In genomic region chr7:122919643-122920181, GRCh38 we compare ENCODE assay signal across 33 cellular contexts.
DNase-seq lines count a peak whose midpoint lies in the region; ATAC-seq and TF ChIP-seq lines count a peak whose summit lies in the region.
"Had no signal": no experiment of that assay in that cellular context is flagged by ENCODE, and none has a peak within 500 bp of the region (broad histone marks: within the 10 kb centered on the region; RNA-seq: fewer than 3 reads in every experiment).

No MANE protein-coding gene starts in this region.

- ATAC-seq in RWPE2 (ENCODE audit: low read depth) = peak; percentile 52; the same call in 2 of the 3 replicates
- ATAC-seq in effector memory CD8-positive, alpha-beta T cell (replicated peaks) = no peak
- ATAC-seq: activated CD4-positive, alpha-beta T cell treated with anti-CD3 and anti-CD28 coated beads for 36 hours; activated naive CD8-positive, alpha-beta T cell treated with anti-CD3 and anti-CD28 coated beads, Interleukin-2, amount 50 U/mL, for 24 hours; gastrocnemius medialis; HCT116; natural killer cell treated with Interleukin-12 subunit alpha and Interleukin-12 subunit beta and Interleukin-15 and Interleukin-18, amount 100 ng/mL, for 72 hours; stimulated activated memory B cell treated with anti-CD40 and anti-IgM and Interleukin-4, amounts not matched to agents 10 μg/mL and 1 μg/mL and 100 μg/mL, for 72 hours; T-cell had no signal

- H3K79me2 ChIP-seq in ACC112 (ENCODE audit: control insufficient read depth, insufficient read depth, low read length, unreplicated experiment) = no peaks in the 10 kb centered on the region
- H3K79me2 ChIP-seq: hepatocyte had no signal

- H3K27me3 ChIP-seq in ACC112 (ENCODE audit: insufficient read depth, low read length) (no peaks in the 10 kb centered on the region), RWPE2 (ENCODE audit: insufficient read depth, poor library complexity, severe bottlenecking) (no peaks in the 10 kb centered on the region)
- H3K27me3 ChIP-seq: BLaER1 treated with 17β-estradiol and CSF1 and Interleukin-3, amounts not matched to agents 10 nM and 100 nM; esophagus muscularis mucosa; gastrocnemius medialis; hepatocyte; SJCRH30; spleen; vagina had no signal

- no peaks in the 10 kb centered on the region for H3K36me3 ChIP-seq in ACC112 (ENCODE audit: insufficient read depth, low read length)
- H3K36me3 ChIP-seq in RWPE2 (ENCODE audit: low read depth) = no peaks in the 10 kb centered on the region
- H3K36me3 ChIP-seq: BLaER1 treated with 17β-estradiol and CSF1 and Interleukin-3, amounts not matched to agents 10 nM and 100 nM; esophagus muscularis mucosa; gastrocnemius medialis; left ventricle myocardium inferior; SJCRH30; spleen; vagina had no signal

- no peaks in the 10 kb centered on the region for H3K27me3 Mint-ChIP-seq in effector memory CD8-positive, alpha-beta T cell
- H3K27me3 Mint-ChIP-seq: activated CD4-positive, alpha-beta T cell treated with anti-CD3 and anti-CD28 coated beads for 36 hours; activated naive CD8-positive, alpha-beta T cell treated with anti-CD3 and anti-CD28 coated beads, Interleukin-2, amount 50 U/mL, for 24 hours; natural killer cell treated with Interleukin-12 subunit alpha and Interleukin-12 subunit beta and Interleukin-15 and Interleukin-18, amount 100 ng/mL, for 72 hours; stimulated activated memory B cell treated with anti-CD40 and anti-IgM and Interleukin-4, amounts not matched to agents 10 μg/mL and 1 μg/mL and 100 μg/mL, for 72 hours; T-cell had no signal

- H3K4me1 ChIP-seq in ACC112 (ENCODE audit: control insufficient read depth, insufficient read depth, low read length, unreplicated experiment) (peaks cover 6% of the 10 kb centered on the region), RWPE2 (ENCODE audit: insufficient read depth, poor library complexity, severe bottlenecking) (peaks cover 4% of the 10 kb centered on the region)
- H3K4me1 ChIP-seq: BLaER1 treated with 17β-estradiol and CSF1 and Interleukin-3, amounts not matched to agents 10 nM and 100 nM; Caco-2; esophagus muscularis mucosa; gastrocnemius medialis; left ventricle myocardium inferior; SJCRH30; spleen; vagina had no signal

- peaks cover 2 to 4% of the 10 kb centered on the region in 2 donors for H3K9me3 Mint-ChIP-seq in effector memory CD8-positive, alpha-beta T cell
- H3K9me3 Mint-ChIP-seq: activated naive CD8-positive, alpha-beta T cell treated with anti-CD3 and anti-CD28 coated beads, Interleukin-2, amount 50 U/mL, for 24 hours; stimulated activated memory B cell treated with anti-CD40 and anti-IgM and Interleukin-4, amounts not matched to agents 10 μg/mL and 1 μg/mL and 100 μg/mL, for 72 hours; T-cell had no signal

- H3K4me3 ChIP-seq in ACC112 (ENCODE audit: low read depth, low read length) = no peak overlapping the region
- no peak overlapping the region for H3K4me3 ChIP-seq in RWPE2 (ENCODE audit: severe bottlenecking)
- H3K4me3 ChIP-seq: BLaER1 treated with 17β-estradiol and CSF1 and Interleukin-3, amounts not matched to agents 10 nM and 100 nM; esophagus muscularis mucosa; gastrocnemius medialis; hepatocyte; left ventricle myocardium inferior; SJCRH30; spleen; vagina had no signal

- no peak overlapping the region for H3K27ac Mint-ChIP-seq in effector memory CD8-positive, alpha-beta T cell
- H3K27ac Mint-ChIP-seq: activated CD4-positive, alpha-beta T cell treated with anti-CD3 and anti-CD28 coated beads for 36 hours; activated naive CD8-positive, alpha-beta T cell treated with anti-CD3 and anti-CD28 coated beads, Interleukin-2, amount 50 U/mL, for 24 hours; natural killer cell treated with Interleukin-12 subunit alpha and Interleukin-12 subunit beta and Interleukin-15 and Interleukin-18, amount 100 ng/mL, for 72 hours; stimulated activated memory B cell treated with anti-CD40 and anti-IgM and Interleukin-4, amounts not matched to agents 10 μg/mL and 1 μg/mL and 100 μg/mL, for 72 hours; T-cell had no signal

- peak overlapping the region; percentile 47 for H2AFZ ChIP-seq in ACC112 (ENCODE audit: low read length, unreplicated experiment)
- H2AFZ ChIP-seq: hepatocyte had no signal

- peak; percentile 13 for DNase-seq in HPDE6-E6E7 (ENCODE audit: extremely low spot score)
- no peak for DNase-seq in RWPE2 (ENCODE audit: low spot score)
- peak; percentile 22 for DNase-seq in left kidney (ENCODE audit: low read depth, low spot score)
- no peak for DNase-seq in NAMALWA (ENCODE audit: low spot score)
- DNase-seq in effector memory CD8-positive, alpha-beta T cell = no peak
- no peak for DNase-seq in DMS 273 treated with DMSO at 0.1 percent for 48 hours (lab: John Stamatoyannopoulos, UW)
- no peak for DNase-seq in T-helper 1 cell
- DNase-seq: ACHN; activated CD4-positive, alpha-beta T cell treated with anti-CD3 and anti-CD28 coated beads for 36 hours; activated CD8-positive, alpha-beta memory T cell treated with anti-CD3 and anti-CD28 coated beads for 24 hours; activated gamma-delta T cell treated with Interleukin-2 at 50 U/mL for 16 hours; activated naive CD8-positive, alpha-beta T cell treated with anti-CD3 and anti-CD28 coated beads, Interleukin-2, amount 50 U/mL, for 24 hours; activated T-cell treated with anti-CD3 and anti-CD28 coated beads, Interleukin-2, amount 50 U/mL, for 1 hour; Caco-2; effector CD8-positive, alpha-beta T cell; gastrocnemius medialis; IMR-90; left ventricle myocardium inferior; NCI-H1417; NCI-H2227 treated with DMSO at 0.1 percent for 48 hours; NK-92 treated with Interleukin-12 subunit alpha and Interleukin-12 subunit beta, amount 100 ng/mL, for 24 hours; SJCRH30; spleen; stimulated activated CD4-positive, alpha-beta T cell treated with anti-CD3 and anti-CD28 coated beads, Interleukin-4, amount 100 ng/mL, for 1 hour; T-cell had no signal

- H3K4me1 Mint-ChIP-seq in effector memory CD8-positive, alpha-beta T cell (ENCODE audit: low read depth in 2 of 2) = no peaks in the 10 kb centered on the region
- H3K4me1 Mint-ChIP-seq: activated CD4-positive, alpha-beta T cell treated with anti-CD3 and anti-CD28 coated beads for 36 hours; activated naive CD8-positive, alpha-beta T cell treated with anti-CD3 and anti-CD28 coated beads, Interleukin-2, amount 50 U/mL, for 24 hours; stimulated activated memory B cell treated with anti-CD40 and anti-IgM and Interleukin-4, amounts not matched to agents 10 μg/mL and 1 μg/mL and 100 μg/mL, for 72 hours; T-cell had no signal

- H3K9me3 ChIP-seq in RWPE2 (ENCODE audit: severe bottlenecking) = no peaks in the 10 kb centered on the region
- H3K9me3 ChIP-seq: BLaER1 treated with 17β-estradiol and CSF1 and Interleukin-3, amounts not matched to agents 10 nM and 100 nM; Caco-2; esophagus muscularis mucosa; gastrocnemius medialis; left ventricle myocardium inferior; SJCRH30; vagina had no signal

- H3K4me3 Mint-ChIP-seq in effector memory CD8-positive, alpha-beta T cell = no peak overlapping the region
- H3K4me3 Mint-ChIP-seq: activated CD4-positive, alpha-beta T cell treated with anti-CD3 and anti-CD28 coated beads for 36 hours; activated naive CD8-positive, alpha-beta T cell treated with anti-CD3 and anti-CD28 coated beads, Interleukin-2, amount 50 U/mL, for 24 hours; natural killer cell treated with Interleukin-12 subunit alpha and Interleukin-12 subunit beta and Interleukin-15 and Interleukin-18, amount 100 ng/mL, for 72 hours; stimulated activated memory B cell treated with anti-CD40 and anti-IgM and Interleukin-4, amounts not matched to agents 10 μg/mL and 1 μg/mL and 100 μg/mL, for 72 hours; T-cell had no signal

- no peak for TF ChIP-seq CTCF in RWPE2 (IDR thresholded peaks at IDR 0.05; ENCODE audit: poor library complexity, severe bottlenecking)

- H3K36me3 Mint-ChIP-seq in effector memory CD8-positive, alpha-beta T cell (ENCODE audit: insufficient read depth) = no peaks in the 10 kb centered on the region
- H3K36me3 Mint-ChIP-seq: natural killer cell treated with Interleukin-12 subunit alpha and Interleukin-12 subunit beta and Interleukin-15 and Interleukin-18, amount 100 ng/mL, for 72 hours; stimulated activated memory B cell treated with anti-CD40 and anti-IgM and Interleukin-4, amounts not matched to agents 10 μg/mL and 1 μg/mL and 100 μg/mL, for 72 hours; T-cell had no signal

- H3K27ac ChIP-seq in ACC112 (ENCODE audit: low read depth, low read length) (no peak overlapping the region), RWPE2 (ENCODE audit: poor library complexity, severe bottlenecking) (no peak overlapping the region)
- H3K27ac ChIP-seq: BLaER1 treated with 17β-estradiol and CSF1 and Interleukin-3, amounts not matched to agents 10 nM and 100 nM; esophagus muscularis mucosa; gastrocnemius medialis; hepatocyte; left ventricle myocardium inferior; SJCRH30; spleen; vagina had no signal

Comparison
In these comparisons a context has a peak if more than half of its experiments do, and no peak if none do; other contexts are left out.
1. DNase-seq: peak in HPDE6-E6E7 (single experiment) and left kidney (single experiment); none in RWPE2 (single experiment), NAMALWA (single experiment), effector memory CD8-positive, alpha-beta T cell (0 of 3), DMS 273 treated with DMSO at 0.1 percent for 48 hours (single experiment) and T-helper 1 cell (0 of 5).